Comparison of ENCODE assay signal across 1 cellular context in the genomic region with DNA sequence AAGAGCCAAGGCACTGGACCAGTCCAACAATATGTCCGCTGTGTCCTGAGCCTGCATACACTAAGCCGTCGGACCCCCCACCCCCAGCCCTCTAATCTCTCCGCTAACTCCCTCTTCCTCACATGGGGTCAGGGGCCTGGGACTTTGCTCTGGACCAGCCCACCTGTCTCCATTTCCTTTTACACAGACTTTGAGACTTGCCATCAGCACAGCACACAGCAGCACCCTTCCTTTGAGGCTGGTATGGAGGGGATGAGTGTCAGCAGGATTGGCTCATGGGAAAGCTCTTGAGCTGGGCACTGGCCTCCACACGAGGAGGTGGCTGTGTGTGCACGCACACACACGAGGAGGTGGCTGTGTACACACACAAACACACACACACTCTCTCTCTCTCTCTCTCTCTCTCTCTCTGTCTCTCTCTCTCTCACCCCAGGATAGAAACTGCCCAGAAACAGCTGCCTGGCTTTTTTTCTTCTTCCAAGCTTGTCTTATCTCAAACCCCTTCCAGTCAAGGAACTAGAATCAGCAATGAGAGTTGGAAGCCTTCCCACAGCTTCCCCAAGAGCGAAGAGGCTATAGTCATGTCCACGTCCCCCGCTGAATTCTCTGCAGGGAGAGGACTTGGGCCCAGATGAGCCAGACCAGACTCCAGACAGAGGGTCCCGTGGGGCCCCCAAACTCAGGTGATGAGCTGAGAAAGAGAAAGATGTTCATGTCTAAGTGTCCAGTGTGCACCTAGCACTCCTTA.
TF ChIP-seq lines count a peak whose summit lies in the region.

No MANE protein-coding gene starts in this region.

TF ChIP-seq in HepG2, 621 proteins besides CTCF, POLR2A, EP300 and RAD21 (continued from another document and continues in another):
- TF ChIP-seq, protein P1, sequence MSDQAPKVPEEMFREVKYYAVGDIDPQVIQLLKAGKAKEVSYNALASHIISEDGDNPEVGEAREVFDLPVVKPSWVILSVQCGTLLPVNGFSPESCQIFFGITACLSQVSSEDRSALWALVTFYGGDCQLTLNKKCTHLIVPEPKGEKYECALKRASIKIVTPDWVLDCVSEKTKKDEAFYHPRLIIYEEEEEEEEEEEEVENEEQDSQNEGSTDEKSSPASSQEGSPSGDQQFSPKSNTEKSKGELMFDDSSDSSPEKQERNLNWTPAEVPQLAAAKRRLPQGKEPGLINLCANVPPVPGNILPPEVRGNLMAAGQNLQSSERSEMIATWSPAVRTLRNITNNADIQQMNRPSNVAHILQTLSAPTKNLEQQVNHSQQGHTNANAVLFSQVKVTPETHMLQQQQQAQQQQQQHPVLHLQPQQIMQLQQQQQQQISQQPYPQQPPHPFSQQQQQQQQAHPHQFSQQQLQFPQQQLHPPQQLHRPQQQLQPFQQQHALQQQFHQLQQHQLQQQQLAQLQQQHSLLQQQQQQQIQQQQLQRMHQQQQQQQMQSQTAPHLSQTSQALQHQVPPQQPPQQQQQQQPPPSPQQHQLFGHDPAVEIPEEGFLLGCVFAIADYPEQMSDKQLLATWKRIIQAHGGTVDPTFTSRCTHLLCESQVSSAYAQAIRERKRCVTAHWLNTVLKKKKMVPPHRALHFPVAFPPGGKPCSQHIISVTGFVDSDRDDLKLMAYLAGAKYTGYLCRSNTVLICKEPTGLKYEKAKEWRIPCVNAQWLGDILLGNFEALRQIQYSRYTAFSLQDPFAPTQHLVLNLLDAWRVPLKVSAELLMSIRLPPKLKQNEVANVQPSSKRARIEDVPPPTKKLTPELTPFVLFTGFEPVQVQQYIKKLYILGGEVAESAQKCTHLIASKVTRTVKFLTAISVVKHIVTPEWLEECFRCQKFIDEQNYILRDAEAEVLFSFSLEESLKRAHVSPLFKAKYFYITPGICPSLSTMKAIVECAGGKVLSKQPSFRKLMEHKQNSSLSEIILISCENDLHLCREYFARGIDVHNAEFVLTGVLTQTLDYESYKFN (CRISPR knock-in tag; conservative IDR thresholded peaks at IDR 0.05): peak; percentile 90
- 0 out of 2 replicates have a peak, but pooled peaks have one; percentile 12 for TF ChIP-seq FOXO1 (CRISPR knock-in tag; IDR thresholded peaks at IDR 0.05)
- TF ChIP-seq SALL1 (CRISPR knock-in tag; IDR thresholded peaks at IDR 0.05): peak; percentile 83
- TF ChIP-seq, protein P2, sequence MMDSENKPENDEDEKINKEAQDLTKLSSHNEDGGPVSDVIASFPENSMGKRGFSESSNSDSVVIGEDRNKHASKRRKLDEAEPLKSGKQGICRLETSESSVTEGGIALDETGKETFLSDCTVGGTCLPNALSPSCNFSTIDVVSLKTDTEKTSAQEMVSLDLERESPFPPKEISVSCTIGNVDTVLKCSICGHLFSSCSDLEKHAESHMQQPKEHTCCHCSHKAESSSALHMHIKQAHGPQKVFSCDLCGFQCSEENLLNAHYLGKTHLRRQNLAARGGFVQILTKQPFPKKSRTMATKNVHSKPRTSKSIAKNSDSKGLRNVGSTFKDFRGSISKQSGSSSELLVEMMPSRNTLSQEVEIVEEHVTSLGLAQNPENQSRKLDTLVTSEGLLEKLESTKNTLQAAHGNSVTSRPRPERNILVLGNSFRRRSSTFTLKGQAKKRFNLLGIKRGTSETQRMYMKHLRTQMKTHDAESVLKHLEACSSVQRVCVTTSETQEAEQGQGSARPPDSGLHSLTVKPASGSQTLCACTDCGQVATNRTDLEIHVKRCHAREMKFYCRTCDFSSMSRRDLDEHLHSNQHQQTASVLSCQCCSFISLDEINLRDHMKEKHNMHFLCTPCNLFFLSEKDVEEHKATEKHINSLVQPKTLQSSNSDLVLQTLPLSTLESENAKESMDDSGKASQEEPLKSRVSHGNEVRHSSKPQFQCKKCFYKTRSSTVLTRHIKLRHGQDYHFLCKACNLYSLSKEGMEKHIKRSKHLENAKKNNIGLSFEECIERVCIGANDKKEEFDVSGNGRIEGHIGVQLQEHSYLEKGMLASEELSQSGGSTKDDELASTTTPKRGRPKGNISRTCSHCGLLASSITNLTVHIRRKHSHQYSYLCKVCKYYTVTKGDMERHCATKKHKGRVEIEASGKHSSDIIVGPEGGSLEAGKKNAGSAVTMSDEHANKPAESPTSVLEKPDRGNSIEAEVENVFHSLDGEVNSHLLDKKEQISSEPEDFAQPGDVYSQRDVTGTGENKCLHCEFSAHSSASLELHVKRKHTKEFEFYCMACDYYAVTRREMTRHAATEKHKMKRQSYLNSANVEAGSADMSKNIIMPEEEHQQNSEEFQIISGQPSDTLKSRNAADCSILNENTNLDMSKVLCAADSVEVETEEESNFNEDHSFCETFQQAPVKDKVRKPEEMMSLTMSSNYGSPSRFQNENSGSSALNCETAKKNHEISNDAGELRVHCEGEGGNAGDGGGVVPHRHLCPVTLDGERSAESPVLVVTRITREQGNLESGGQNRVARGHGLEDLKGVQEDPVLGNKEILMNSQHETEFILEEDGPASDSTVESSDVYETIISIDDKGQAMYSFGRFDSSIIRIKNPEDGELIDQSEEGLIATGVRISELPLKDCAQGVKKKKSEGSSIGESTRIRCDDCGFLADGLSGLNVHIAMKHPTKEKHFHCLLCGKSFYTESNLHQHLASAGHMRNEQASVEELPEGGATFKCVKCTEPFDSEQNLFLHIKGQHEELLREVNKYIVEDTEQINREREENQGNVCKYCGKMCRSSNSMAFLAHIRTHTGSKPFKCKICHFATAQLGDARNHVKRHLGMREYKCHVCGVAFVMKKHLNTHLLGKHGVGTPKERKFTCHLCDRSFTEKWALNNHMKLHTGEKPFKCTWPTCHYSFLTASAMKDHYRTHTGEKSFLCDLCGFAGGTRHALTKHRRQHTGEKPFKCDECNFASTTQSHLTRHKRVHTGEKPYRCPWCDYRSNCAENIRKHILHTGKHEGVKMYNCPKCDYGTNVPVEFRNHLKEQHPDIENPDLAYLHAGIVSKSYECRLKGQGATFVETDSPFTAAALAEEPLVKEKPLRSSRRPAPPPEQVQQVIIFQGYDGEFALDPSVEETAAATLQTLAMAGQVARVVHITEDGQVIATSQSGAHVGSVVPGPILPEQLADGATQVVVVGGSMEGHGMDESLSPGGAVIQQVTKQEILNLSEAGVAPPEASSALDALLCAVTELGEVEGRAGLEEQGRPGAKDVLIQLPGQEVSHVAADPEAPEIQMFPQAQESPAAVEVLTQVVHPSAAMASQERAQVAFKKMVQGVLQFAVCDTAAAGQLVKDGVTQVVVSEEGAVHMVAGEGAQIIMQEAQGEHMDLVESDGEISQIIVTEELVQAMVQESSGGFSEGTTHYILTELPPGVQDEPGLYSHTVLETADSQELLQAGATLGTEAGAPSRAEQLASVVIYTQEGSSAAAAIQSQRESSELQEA (CRISPR knock-in tag; IDR thresholded peaks at IDR 0.05; ENCODE audit: not compliant biosample characterization): peak; percentile 22
- TF ChIP-seq, protein P3, sequence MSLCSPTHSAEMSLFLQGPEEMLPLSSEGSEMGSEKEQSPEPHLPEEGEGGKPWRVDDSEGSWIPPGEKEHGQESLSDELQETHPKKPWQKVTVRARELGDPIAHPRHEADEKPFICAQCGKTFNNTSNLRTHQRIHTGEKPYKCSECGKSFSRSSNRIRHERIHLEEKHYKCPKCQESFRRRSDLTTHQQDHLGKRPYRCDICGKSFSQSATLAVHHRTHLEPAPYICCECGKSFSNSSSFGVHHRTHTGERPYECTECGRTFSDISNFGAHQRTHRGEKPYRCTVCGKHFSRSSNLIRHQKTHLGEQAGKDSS (CRISPR knock-in tag; IDR thresholded peaks at IDR 0.05; ENCODE audit: borderline replicate concordance, low read depth): no peak
- peak; percentile 35 for TF ChIP-seq TEAD3 (CRISPR knock-in tag; optimal IDR thresholded peaks at IDR 0.05; ENCODE audit: borderline replicate concordance)
- TF ChIP-seq, protein P4, sequence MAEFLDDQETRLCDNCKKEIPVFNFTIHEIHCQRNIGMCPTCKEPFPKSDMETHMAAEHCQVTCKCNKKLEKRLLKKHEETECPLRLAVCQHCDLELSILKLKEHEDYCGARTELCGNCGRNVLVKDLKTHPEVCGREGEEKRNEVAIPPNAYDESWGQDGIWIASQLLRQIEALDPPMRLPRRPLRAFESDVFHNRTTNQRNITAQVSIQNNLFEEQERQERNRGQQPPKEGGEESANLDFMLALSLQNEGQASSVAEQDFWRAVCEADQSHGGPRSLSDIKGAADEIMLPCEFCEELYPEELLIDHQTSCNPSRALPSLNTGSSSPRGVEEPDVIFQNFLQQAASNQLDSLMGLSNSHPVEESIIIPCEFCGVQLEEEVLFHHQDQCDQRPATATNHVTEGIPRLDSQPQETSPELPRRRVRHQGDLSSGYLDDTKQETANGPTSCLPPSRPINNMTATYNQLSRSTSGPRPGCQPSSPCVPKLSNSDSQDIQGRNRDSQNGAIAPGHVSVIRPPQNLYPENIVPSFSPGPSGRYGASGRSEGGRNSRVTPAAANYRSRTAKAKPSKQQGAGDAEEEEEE (CRISPR knock-in tag; IDR thresholded peaks at IDR 0.05; ENCODE audit: borderline replicate concordance): 0 out of 2 replicates have a peak, but pooled peaks have one; percentile 44
- TF ChIP-seq ZSCAN29 (CRISPR knock-in tag; conservative IDR thresholded peaks at IDR 0.05): 0 out of 2 replicates have a peak, but pooled peaks have one; percentile 19
- no peak for TF ChIP-seq ZNF883 (CRISPR knock-in tag; IDR thresholded peaks at IDR 0.05; ENCODE audit: not compliant biosample characterization)
- 0 out of 2 replicates have a peak, but pooled peaks have one; percentile 44 for TF ChIP-seq SP5 (CRISPR knock-in tag; IDR thresholded peaks at IDR 0.05; ENCODE audit: borderline replicate concordance, low read depth)
- peak; percentile 28; the same call in 1 of the 2 replicates for TF ChIP-seq NCOR1 (IDR thresholded peaks at IDR 0.05; ENCODE audit: borderline replicate concordance, low read length)
- TF ChIP-seq, protein P5, sequence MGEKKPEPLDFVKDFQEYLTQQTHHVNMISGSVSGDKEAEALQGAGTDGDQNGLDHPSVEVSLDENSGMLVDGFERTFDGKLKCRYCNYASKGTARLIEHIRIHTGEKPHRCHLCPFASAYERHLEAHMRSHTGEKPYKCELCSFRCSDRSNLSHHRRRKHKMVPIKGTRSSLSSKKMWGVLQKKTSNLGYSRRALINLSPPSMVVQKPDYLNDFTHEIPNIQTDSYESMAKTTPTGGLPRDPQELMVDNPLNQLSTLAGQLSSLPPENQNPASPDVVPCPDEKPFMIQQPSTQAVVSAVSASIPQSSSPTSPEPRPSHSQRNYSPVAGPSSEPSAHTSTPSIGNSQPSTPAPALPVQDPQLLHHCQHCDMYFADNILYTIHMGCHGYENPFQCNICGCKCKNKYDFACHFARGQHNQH (CRISPR knock-in tag; IDR thresholded peaks at IDR 0.05): peak; percentile 46; the same call in 1 of the 2 replicates
- TF ChIP-seq, protein P6, sequence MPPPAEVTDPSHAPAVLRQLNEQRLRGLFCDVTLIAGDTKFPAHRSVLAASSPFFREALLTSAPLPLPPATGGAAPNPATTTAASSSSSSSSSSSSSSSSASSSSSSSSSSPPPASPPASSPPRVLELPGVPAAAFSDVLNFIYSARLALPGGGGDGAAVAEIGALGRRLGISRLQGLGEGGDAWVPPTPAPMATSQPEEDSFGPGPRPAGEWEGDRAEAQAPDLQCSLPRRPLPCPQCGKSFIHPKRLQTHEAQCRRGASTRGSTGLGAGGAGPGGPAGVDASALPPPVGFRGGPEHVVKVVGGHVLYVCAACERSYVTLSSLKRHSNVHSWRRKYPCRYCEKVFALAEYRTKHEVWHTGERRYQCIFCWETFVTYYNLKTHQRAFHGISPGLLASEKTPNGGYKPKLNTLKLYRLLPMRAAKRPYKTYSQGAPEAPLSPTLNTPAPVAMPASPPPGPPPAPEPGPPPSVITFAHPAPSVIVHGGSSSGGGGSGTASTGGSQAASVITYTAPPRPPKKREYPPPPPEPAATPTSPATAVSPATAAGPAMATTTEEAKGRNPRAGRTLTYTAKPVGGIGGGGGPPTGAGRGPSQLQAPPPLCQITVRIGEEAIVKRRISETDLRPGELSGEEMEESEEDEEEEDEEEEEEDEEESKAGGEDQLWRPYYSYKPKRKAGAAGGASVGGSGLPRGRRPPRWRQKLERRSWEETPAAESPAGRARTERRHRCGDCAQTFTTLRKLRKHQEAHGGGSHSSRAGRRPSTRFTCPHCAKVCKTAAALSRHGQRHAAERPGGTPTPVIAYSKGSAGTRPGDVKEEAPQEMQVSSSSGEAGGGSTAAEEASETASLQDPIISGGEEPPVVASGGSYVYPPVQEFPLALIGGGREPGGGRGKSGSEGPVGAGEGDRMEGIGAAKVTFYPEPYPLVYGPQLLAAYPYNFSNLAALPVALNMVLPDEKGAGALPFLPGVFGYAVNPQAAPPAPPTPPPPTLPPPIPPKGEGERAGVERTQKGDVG (CRISPR knock-in tag; IDR thresholded peaks at IDR 0.05; ENCODE audit: borderline replicate concordance): peak; percentile 78; the same call in 1 of the 2 replicates
- TF ChIP-seq JUND (CRISPR knock-in tag; IDR thresholded peaks at IDR 0.05): 0 out of 2 replicates have a peak, but pooled peaks have one; percentile 29
- peak; percentile 42; the same call in 1 of the 2 replicates for TF ChIP-seq KDM6A (CRISPR knock-in tag; IDR thresholded peaks at IDR 0.05; ENCODE audit: low read depth)
- TF ChIP-seq, protein P7, sequence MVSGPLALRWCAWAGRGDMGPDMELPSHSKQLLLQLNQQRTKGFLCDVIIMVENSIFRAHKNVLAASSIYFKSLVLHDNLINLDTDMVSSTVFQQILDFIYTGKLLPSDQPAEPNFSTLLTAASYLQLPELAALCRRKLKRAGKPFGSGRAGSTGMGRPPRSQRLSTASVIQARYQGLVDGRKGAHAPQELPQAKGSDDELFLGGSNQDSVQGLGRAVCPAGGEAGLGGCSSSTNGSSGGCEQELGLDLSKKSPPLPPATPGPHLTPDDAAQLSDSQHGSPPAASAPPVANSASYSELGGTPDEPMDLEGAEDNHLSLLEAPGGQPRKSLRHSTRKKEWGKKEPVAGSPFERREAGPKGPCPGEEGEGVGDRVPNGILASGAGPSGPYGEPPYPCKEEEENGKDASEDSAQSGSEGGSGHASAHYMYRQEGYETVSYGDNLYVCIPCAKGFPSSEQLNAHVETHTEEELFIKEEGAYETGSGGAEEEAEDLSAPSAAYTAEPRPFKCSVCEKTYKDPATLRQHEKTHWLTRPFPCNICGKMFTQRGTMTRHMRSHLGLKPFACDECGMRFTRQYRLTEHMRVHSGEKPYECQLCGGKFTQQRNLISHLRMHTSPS (CRISPR knock-in tag; IDR thresholded peaks at IDR 0.05; ENCODE audit: low read depth): peak; percentile 58; the same call in 1 of the 2 replicates
- TF ChIP-seq, protein P8, sequence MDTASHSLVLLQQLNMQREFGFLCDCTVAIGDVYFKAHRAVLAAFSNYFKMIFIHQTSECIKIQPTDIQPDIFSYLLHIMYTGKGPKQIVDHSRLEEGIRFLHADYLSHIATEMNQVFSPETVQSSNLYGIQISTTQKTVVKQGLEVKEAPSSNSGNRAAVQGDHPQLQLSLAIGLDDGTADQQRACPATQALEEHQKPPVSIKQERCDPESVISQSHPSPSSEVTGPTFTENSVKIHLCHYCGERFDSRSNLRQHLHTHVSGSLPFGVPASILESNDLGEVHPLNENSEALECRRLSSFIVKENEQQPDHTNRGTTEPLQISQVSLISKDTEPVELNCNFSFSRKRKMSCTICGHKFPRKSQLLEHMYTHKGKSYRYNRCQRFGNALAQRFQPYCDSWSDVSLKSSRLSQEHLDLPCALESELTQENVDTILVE (CRISPR knock-in tag; IDR thresholded peaks at IDR 0.05): no peak
- TF ChIP-seq RAD51 (IDR thresholded peaks at IDR 0.05; ENCODE audit: borderline replicate concordance): no peak
- peak; percentile 28; the same call in 1 of the 2 replicates for TF ChIP-seq TARDBP (CRISPR knock-in tag; IDR thresholded peaks at IDR 0.05)
- TF ChIP-seq MYC (CRISPR knock-in tag; IDR thresholded peaks at IDR 0.05; ENCODE audit: borderline replicate concordance): peak; percentile 30; the same call in 1 of the 2 replicates
- peak; percentile 14; the same call in 1 of the 2 replicates for TF ChIP-seq GFI1 (CRISPR knock-in tag; IDR thresholded peaks at IDR 0.05; ENCODE audit: borderline replicate concordance)
- TF ChIP-seq DPF2 (CRISPR knock-in tag; IDR thresholded peaks at IDR 0.05; ENCODE audit: borderline replicate concordance, low read depth): peak; percentile 61; the same call in 1 of the 2 replicates
- TF ChIP-seq NR2F6 (IDR thresholded peaks at IDR 0.05): peak; percentile 59
- peak; percentile 34; the same call in 1 of the 2 replicates for TF ChIP-seq NR2F6 (CRISPR knock-in tag; IDR thresholded peaks at IDR 0.05)
- TF ChIP-seq HDAC1 (CRISPR knock-in tag; IDR thresholded peaks at IDR 0.05): peak; percentile 82; the same call in 1 of the 2 replicates
- TF ChIP-seq JUN (CRISPR knock-in tag; IDR thresholded peaks at IDR 0.05): 0 out of 2 replicates have a peak, but pooled peaks have one; percentile 17
